ENCODE assay signal across 8 cellular contexts in the genomic region with DNA sequence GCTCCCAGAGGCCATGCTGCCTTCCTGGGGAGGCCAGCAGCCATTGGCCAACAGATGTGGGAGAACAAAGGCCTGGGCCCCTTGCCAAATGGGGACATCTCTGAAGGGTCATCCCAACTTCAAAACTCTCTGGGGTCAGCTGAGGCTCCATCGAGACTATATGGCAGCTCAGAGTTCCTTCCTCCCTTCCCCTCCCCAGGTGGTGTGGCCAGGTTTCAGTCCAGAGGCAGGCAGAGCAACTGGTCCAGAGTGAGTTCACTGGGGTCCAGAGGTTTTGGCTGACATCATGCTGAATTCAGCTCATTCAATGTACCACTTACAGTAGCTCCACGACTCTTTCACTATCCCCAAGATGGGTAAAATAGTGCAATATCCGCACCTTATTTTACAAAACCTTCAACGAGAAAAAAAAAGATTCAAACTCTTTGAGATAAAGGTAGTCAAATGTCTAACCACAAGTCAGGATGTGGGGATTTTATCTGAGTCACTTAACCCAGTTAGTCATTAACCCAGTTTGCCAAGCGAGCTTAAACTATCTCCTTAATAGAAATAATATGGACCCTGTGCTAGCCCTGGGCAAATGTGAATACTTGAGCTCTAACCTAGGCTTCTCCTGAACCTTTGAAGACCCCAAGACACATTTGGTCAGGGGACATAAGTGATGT.
DNase-seq lines count a peak whose midpoint lies in the region; ATAC-seq and TF ChIP-seq lines count a peak whose summit lies in the region.

No MANE protein-coding gene starts in this region.

- in situ Hi-C loops in astrocyte of the cerebellum (cut with HindIII; ENCODE audit: low sequenced_read_pairs), result no loop called here

- no peak overlapping the region for H3K4me3 ChIP-seq in astrocyte of the cerebellum (ENCODE audit: low read depth, low read length)

- DNase-seq in stimulated activated CD4-positive, alpha-beta T cell treated with anti-CD3 and anti-CD28 coated beads, Interleukin-4, amount 100 ng/mL, for 24 hours, result peak; percentile 18
- DNase-seq in stimulated activated CD4-positive, alpha-beta T cell treated with anti-CD3 and anti-CD28 coated beads, Interleukin-4, amount 100 ng/mL, for 4 hours, result no peak
- DNase-seq in astrocyte of the cerebellum (ENCODE audit: low read depth), result peak; percentile 40
- no peak for DNase-seq in AML-193 (lab: John Stamatoyannopoulos, UW)
- DNase-seq in putamen (ENCODE audit: low spot score), result no peak
- no peak for DNase-seq in mucosa of gallbladder (ENCODE audit: low spot score)
- no peak for DNase-seq in NCI-H2227 (lab: John Stamatoyannopoulos, UW; ENCODE audit: unreplicated experiment)

- peak; percentile 60 for ATAC-seq in HG03280 (IDR thresholded peaks at IDR 0.05; ENCODE audit: unreplicated experiment)

- no peak for TF ChIP-seq CTCF in astrocyte of the cerebellum (IDR thresholded peaks at IDR 0.05; ENCODE audit: low read depth, low read length, missing control alignments)

Comparison
In these comparisons a context has a peak if more than half of its experiments do, and no peak if none do; other contexts are left out.
1. DNase-seq: peak in stimulated activated CD4-positive, alpha-beta T cell treated with anti-CD3 and anti-CD28 coated beads, Interleukin-4, amount 100 ng/mL, for 24 hours (single experiment) and astrocyte of the cerebellum (single experiment); none in stimulated activated CD4-positive, alpha-beta T cell treated with anti-CD3 and anti-CD28 coated beads, Interleukin-4, amount 100 ng/mL, for 4 hours (0 of 2), AML-193 (0 of 2), putamen (single experiment), mucosa of gallbladder (single experiment) and NCI-H2227 (single experiment).